In the genomic region with DNA sequence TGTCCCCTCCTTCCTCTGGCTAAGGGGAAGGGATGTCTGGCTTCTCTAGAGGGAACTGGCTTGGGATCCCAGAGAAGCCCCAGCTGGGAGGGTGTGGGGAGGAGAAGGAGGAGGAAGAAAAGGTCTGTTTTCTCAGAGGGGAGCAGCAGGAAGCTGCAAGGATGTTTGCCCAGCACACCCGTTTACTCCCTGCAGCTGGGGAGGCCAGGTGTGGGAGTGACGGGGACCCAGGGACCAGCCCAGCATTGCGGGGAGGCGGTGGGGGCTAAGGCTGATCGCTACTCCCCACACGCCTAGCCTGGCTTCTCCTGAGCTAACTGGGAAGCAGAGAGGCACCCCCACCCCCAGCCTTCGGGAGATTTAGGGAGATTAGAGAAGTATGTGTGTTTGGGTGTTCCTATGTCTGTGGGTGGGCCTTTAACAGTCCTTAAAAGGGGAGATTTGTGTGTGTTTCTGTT, we compare ENCODE assay signal across 11 cellular contexts.
DNase-seq lines count a peak whose midpoint lies in the region; FAIRE-seq and TF ChIP-seq lines count a peak whose summit lies in the region.
"Had no signal": no experiment of that assay in that cellular context is flagged by ENCODE, and none has a peak within 500 bp of the region (broad histone marks: within the 10 kb centered on the region; RNA-seq: fewer than 3 reads in every experiment).

No MANE protein-coding gene starts in this region.

- CTCF ChIA-PET in RWPE1 (lab: Yijun Ruan, JAX), result no interaction called here

- H3K9me3 ChIP-seq in OCI-LY3 (ENCODE audit: insufficient read depth, low read length), result no peaks in the 10 kb centered on the region
- H3K9me3 ChIP-seq: psoas muscle had no signal

- H4K20me1 ChIP-seq in OCI-LY3 (ENCODE audit: insufficient read depth, low read length), result no peaks in the 10 kb centered on the region

- no peaks in the 10 kb centered on the region for H3K79me2 ChIP-seq in OCI-LY3 (ENCODE audit: low read length)

- peak; percentile 37 for DNase-seq in ELF-1 (ENCODE audit: low read depth, low spot score)
- peak; percentile 59 for DNase-seq in fibroblast of pulmonary artery (ENCODE audit: low read depth)
- no peak for DNase-seq in retinal pigment epithelial cell (ENCODE audit: low read depth)
- DNase-seq in COLO668 (lab: John Stamatoyannopoulos, UW; ENCODE audit: unreplicated experiment), result no peak
- no peak for DNase-seq in activated CD4-positive, alpha-beta T cell treated with anti-CD3 and anti-CD28 coated beads for 48 hours
- DNase-seq in RWPE1 (ENCODE audit: low spot score), result no peak
- DNase-seq in HTR-8/SVneo (ENCODE audit: insufficient read length, low spot score), result no peak
- DNase-seq: activated T-cell treated with anti-CD3 and anti-CD28 coated beads for 4 hours, NCI-H2227 treated with DMSO at 0.1 percent for 48 hours, psoas muscle had no signal

- no peak overlapping the region for H3K4me3 ChIP-seq in OCI-LY3 (ENCODE audit: low read length)
- H3K4me3 ChIP-seq in fibroblast of pulmonary artery (replicated peaks; ENCODE audit: low read depth, low read length), result peak overlapping the region; percentile 96
- H3K4me3 ChIP-seq in retinal pigment epithelial cell (ENCODE audit: low read length), result peak overlapping the region; percentile 14
- H3K4me3 ChIP-seq: psoas muscle had no signal

- H3K36me3 ChIP-seq in OCI-LY3 (replicated peaks; ENCODE audit: low read depth, low read length), result no peaks in the 10 kb centered on the region

- peaks cover 21% of the 10 kb centered on the region for H3K27me3 ChIP-seq in OCI-LY3 (ENCODE audit: low read depth, low read length)

- H3K27ac ChIP-seq in OCI-LY3 (ENCODE audit: low read length) (no peak overlapping the region), RWPE1 (no peak overlapping the region)
- H3K27ac ChIP-seq: psoas muscle had no signal

- no peak for FAIRE-seq in HTR-8/SVneo (lab: Jason Lieb, UNC)

- peaks cover 16% of the 10 kb centered on the region for H3K4me1 ChIP-seq in OCI-LY3 (ENCODE audit: low read length)

- H3K4me2 ChIP-seq in OCI-LY3 (ENCODE audit: low read length), result peak overlapping the region; percentile 30; the same call in 1 of the 2 replicates

- peak overlapping the region; percentile 72 for H2AFZ ChIP-seq in OCI-LY3 (ENCODE audit: low read depth, low read length)

- TF ChIP-seq CTCF in OCI-LY3 (IDR thresholded peaks at IDR 0.05; ENCODE audit: low read depth, low read length), result no peak
- no peak for TF ChIP-seq CTCF in fibroblast of pulmonary artery (IDR thresholded peaks at IDR 0.05; ENCODE audit: low read length, missing control alignments)
- no peak for TF ChIP-seq CTCF in retinal pigment epithelial cell (conservative IDR thresholded peaks at IDR 0.05; ENCODE audit: low read depth, low read length)
- TF ChIP-seq CTCF in RWPE1 (conservative IDR thresholded peaks at IDR 0.05; ENCODE audit: low read depth), result no peak

- no peak overlapping the region for H3K9ac ChIP-seq in OCI-LY3 (ENCODE audit: low read length)

- POLR2A ChIA-PET in RWPE1 (lab: Yijun Ruan, JAX; ENCODE audit: low non-redundant PET), result no interaction called here

Comparison
In these comparisons a context has a peak if more than half of its experiments do, and no peak if none do; other contexts are left out.
1. DNase-seq: peak in ELF-1 (single experiment) and fibroblast of pulmonary artery (single experiment); none in retinal pigment epithelial cell (single experiment), COLO668 (single experiment), activated CD4-positive, alpha-beta T cell treated with anti-CD3 and anti-CD28 coated beads for 48 hours (single experiment), RWPE1 (single experiment) and HTR-8/SVneo (single experiment).